Comparison of ENCODE assay signal across 1 cellular context in genomic region chr9:129398101-129398795, GRCh38.
TF ChIP-seq lines count a peak whose summit lies in the region.

No MANE protein-coding gene starts in this region.

TF ChIP-seq in HepG2, 621 proteins besides CTCF, POLR2A, EP300 and RAD21 (continued from another document):
- TF ChIP-seq, protein P1, sequence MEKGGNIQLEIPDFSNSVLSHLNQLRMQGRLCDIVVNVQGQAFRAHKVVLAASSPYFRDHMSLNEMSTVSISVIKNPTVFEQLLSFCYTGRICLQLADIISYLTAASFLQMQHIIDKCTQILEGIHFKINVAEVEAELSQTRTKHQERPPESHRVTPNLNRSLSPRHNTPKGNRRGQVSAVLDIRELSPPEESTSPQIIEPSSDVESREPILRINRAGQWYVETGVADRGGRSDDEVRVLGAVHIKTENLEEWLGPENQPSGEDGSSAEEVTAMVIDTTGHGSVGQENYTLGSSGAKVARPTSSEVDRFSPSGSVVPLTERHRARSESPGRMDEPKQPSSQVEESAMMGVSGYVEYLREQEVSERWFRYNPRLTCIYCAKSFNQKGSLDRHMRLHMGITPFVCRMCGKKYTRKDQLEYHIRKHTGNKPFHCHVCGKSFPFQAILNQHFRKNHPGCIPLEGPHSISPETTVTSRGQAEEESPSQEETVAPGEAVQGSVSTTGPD (CRISPR knock-in tag; IDR thresholded peaks at IDR 0.05), result no peak
- TF ChIP-seq PHB2 (IDR thresholded peaks at IDR 0.05; ENCODE audit: partially characterized antibody) (no peak), FOXA1 (IDR thresholded peaks at IDR 0.05) (no peak), FOXA1 (CRISPR knock-in tag; IDR thresholded peaks at IDR 0.05) (no peak), ZMYM2 (CRISPR knock-in tag; IDR thresholded peaks at IDR 0.05) (no peak), ZZZ3 (CRISPR knock-in tag; IDR thresholded peaks at IDR 0.05; ENCODE audit: borderline replicate concordance) (no peak), ZEB1 (IDR thresholded peaks at IDR 0.05; ENCODE audit: insufficient replicate concordance, low read depth) (no peak), XBP1 (CRISPR knock-in tag; IDR thresholded peaks at IDR 0.05) (no peak), ZNF333 (CRISPR knock-in tag; IDR thresholded peaks at IDR 0.05; ENCODE audit: borderline replicate concordance) (no peak), YEATS2 (CRISPR knock-in tag; IDR thresholded peaks at IDR 0.05; ENCODE audit: borderline replicate concordance) (no peak), ZNF264 (CRISPR knock-in tag; IDR thresholded peaks at IDR 0.05) (no peak), ZKSCAN8 (CRISPR knock-in tag; IDR thresholded peaks at IDR 0.05; ENCODE audit: borderline replicate concordance) (no peak), TOE1 (CRISPR knock-in tag; IDR thresholded peaks at IDR 0.05) (no peak), MEIS1 (CRISPR knock-in tag; IDR thresholded peaks at IDR 0.05; ENCODE audit: borderline replicate concordance) (no peak), PAX8 (CRISPR knock-in tag; IDR thresholded peaks at IDR 0.05; ENCODE audit: borderline replicate concordance) (no peak), FOXM1 (CRISPR knock-in tag; IDR thresholded peaks at IDR 0.05) (no peak)
- TF ChIP-seq, protein P2, sequence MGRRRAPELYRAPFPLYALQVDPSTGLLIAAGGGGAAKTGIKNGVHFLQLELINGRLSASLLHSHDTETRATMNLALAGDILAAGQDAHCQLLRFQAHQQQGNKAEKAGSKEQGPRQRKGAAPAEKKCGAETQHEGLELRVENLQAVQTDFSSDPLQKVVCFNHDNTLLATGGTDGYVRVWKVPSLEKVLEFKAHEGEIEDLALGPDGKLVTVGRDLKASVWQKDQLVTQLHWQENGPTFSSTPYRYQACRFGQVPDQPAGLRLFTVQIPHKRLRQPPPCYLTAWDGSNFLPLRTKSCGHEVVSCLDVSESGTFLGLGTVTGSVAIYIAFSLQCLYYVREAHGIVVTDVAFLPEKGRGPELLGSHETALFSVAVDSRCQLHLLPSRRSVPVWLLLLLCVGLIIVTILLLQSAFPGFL (CRISPR knock-in tag; IDR thresholded peaks at IDR 0.05), result no peak
- TF ChIP-seq, protein P3, sequence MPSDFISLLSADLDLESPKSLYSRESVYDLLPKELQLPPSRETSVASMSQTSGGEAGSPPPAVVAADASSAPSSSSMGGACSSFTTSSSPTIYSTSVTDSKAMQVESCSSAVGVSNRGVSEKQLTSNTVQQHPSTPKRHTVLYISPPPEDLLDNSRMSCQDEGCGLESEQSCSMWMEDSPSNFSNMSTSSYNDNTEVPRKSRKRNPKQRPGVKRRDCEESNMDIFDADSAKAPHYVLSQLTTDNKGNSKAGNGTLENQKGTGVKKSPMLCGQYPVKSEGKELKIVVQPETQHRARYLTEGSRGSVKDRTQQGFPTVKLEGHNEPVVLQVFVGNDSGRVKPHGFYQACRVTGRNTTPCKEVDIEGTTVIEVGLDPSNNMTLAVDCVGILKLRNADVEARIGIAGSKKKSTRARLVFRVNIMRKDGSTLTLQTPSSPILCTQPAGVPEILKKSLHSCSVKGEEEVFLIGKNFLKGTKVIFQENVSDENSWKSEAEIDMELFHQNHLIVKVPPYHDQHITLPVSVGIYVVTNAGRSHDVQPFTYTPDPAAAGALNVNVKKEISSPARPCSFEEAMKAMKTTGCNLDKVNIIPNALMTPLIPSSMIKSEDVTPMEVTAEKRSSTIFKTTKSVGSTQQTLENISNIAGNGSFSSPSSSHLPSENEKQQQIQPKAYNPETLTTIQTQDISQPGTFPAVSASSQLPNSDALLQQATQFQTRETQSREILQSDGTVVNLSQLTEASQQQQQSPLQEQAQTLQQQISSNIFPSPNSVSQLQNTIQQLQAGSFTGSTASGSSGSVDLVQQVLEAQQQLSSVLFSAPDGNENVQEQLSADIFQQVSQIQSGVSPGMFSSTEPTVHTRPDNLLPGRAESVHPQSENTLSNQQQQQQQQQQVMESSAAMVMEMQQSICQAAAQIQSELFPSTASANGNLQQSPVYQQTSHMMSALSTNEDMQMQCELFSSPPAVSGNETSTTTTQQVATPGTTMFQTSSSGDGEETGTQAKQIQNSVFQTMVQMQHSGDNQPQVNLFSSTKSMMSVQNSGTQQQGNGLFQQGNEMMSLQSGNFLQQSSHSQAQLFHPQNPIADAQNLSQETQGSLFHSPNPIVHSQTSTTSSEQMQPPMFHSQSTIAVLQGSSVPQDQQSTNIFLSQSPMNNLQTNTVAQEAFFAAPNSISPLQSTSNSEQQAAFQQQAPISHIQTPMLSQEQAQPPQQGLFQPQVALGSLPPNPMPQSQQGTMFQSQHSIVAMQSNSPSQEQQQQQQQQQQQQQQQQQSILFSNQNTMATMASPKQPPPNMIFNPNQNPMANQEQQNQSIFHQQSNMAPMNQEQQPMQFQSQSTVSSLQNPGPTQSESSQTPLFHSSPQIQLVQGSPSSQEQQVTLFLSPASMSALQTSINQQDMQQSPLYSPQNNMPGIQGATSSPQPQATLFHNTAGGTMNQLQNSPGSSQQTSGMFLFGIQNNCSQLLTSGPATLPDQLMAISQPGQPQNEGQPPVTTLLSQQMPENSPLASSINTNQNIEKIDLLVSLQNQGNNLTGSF (CRISPR knock-in tag; IDR thresholded peaks at IDR 0.05), result no peak
TF ChIP-seq in HepG2: peak in this region for 0.
